ENCODE assay signal across 4 cellular contexts in the genomic region with DNA sequence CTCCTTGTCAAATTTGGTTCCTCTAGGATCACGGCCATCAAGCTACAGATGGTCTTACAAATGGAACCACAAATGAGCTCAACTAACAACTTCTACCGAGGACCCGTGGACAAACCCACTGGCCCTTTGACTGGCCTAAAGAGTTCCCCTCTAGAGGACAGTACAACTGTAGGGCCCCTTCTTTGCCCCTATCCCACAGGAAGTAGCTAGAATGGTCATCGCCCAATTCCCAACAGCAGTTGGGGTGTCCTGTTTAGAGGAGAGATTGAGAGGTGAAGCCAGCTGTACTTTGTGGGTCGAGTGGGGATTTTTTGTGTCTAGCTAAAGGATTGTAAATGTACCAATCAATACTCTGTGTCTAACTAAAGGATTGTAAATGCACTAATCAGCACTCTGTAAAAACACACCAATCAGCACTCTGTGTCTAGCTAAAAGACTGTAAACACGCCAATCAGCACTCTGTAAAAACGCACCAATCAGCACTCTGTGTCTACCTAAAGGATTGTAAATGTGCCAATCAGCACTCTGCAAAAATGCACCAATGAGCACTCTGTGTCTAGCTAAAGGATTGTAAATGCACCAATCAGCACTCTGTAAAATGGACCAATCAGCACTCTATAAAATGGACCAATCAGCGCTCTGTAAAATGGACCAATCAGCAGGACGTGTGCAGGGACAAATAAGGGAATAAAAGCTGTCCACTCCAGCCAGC. TPM values are rescaled to one million over a fixed set of nuclear protein-coding genes. Genes with fewer than 3 reads are reported as not detected.
"Had no signal": no experiment of that assay in that cellular context is flagged by ENCODE, and none has a peak within 500 bp of the region (broad histone marks: within the 10 kb centered on the region; RNA-seq: fewer than 3 reads in every experiment).

No MANE protein-coding gene starts in this region.

RNA-seq across cellular contexts. Expression of gene COL10A1, which starts 29.7 kb away (rescaled TPM):
- total RNA-seq: HT-29; MCF 10A; Right ventricle myocardium superior; T-helper 1 cell treated with Interleukin-12 subunit alpha and Interleukin-12 subunit beta and Interleukin-4 antibody, amounts not matched to agents 30 ng/mL and 1 ng/mL, for 36 hours had no signal
